Comparison of ENCODE assay signal across 8 cellular contexts in genomic region chr1:156677616-156678596, GRCh38. TPM values are rescaled to one million over a fixed set of nuclear protein-coding genes. Genes with fewer than 3 reads are reported as not detected.
A peak's percentile ranks its signal among the peaks of the same experiment; 100 is the strongest.
DNase-seq lines count a peak whose midpoint lies in the region; TF ChIP-seq lines count a peak whose summit lies in the region.

No MANE protein-coding gene starts in this region.

- H3K4me3 Mint-ChIP-seq in activated CD4-positive, alpha-beta T cell treated with anti-CD3 and anti-CD28 coated beads, Interleukin-2, amount 10 ng/mL, durations not matched to agents 7 days and 5 days = no peak overlapping the region
- H3K4me3 Mint-ChIP-seq in stimulated activated naive CD8-positive, alpha-beta T cell treated with anti-CD3 and anti-CD28 coated beads, Interleukin-15, Interleukin-2, amounts not matched to agents 100 ng/mL and 50 ng/mL, for 24 hours = peak overlapping the region; percentile 22
- no peak overlapping the region for H3K4me3 Mint-ChIP-seq in activated T-helper 1 cell treated with anti-CD3 and anti-CD28 coated beads, Interleukin-12 subunit alpha, Interleukin-12 subunit beta, Interleukin-2, Interleukin-4 antibody, amounts not matched to agents 30 ng/mL and 10 ng/mL and 1 ng/mL, durations not matched to agents 14 hours and 24 hours and 36 hours

- no peaks in the 10 kb centered on the region for H3K9me3 Mint-ChIP-seq in activated CD4-positive, alpha-beta T cell treated with anti-CD3 and anti-CD28 coated beads, Interleukin-2, amount 10 ng/mL, durations not matched to agents 7 days and 5 days
- H3K9me3 Mint-ChIP-seq in stimulated activated naive CD8-positive, alpha-beta T cell treated with anti-CD3 and anti-CD28 coated beads, Interleukin-15, Interleukin-2, amounts not matched to agents 100 ng/mL and 50 ng/mL, for 24 hours = no peaks in the 10 kb centered on the region
- no peaks in the 10 kb centered on the region for H3K9me3 Mint-ChIP-seq in activated T-helper 1 cell treated with anti-CD3 and anti-CD28 coated beads, Interleukin-12 subunit alpha, Interleukin-12 subunit beta, Interleukin-2, Interleukin-4 antibody, amounts not matched to agents 30 ng/mL and 10 ng/mL and 1 ng/mL, durations not matched to agents 14 hours and 24 hours and 36 hours

- no peak overlapping the region for H3K27ac Mint-ChIP-seq in activated CD4-positive, alpha-beta T cell treated with anti-CD3 and anti-CD28 coated beads, Interleukin-2, amount 10 ng/mL, durations not matched to agents 7 days and 5 days
- H3K27ac Mint-ChIP-seq in stimulated activated naive CD8-positive, alpha-beta T cell treated with anti-CD3 and anti-CD28 coated beads, Interleukin-15, Interleukin-2, amounts not matched to agents 100 ng/mL and 50 ng/mL, for 24 hours = no peak overlapping the region
- H3K27ac Mint-ChIP-seq in activated T-helper 1 cell treated with anti-CD3 and anti-CD28 coated beads, Interleukin-12 subunit alpha, Interleukin-12 subunit beta, Interleukin-2, Interleukin-4 antibody, amounts not matched to agents 30 ng/mL and 10 ng/mL and 1 ng/mL, durations not matched to agents 14 hours and 24 hours and 36 hours = no peak overlapping the region

- H3K27ac ChIP-seq in SJCRH30 = peak overlapping the region; percentile 98

- intact Hi-C loops in activated T-helper 1 cell treated with anti-CD3 and anti-CD28 coated beads, Interleukin-12 subunit alpha, Interleukin-12 subunit beta, Interleukin-2, Interleukin-4 antibody, amounts not matched to agents 30 ng/mL and 10 ng/mL and 1 ng/mL, durations not matched to agents 14 hours and 24 hours and 36 hours (cut with micrococcal nuclease) = loop anchor here (1.0 to 5.0 kb wide), 3 partner anchors 18 to 241 kb away; no protein-coding TSS in a partner anchor

- H3K36me3 Mint-ChIP-seq in activated CD4-positive, alpha-beta T cell treated with anti-CD3 and anti-CD28 coated beads, Interleukin-2, amount 10 ng/mL, durations not matched to agents 7 days and 5 days (ENCODE audit: low read depth) = no peaks in the 10 kb centered on the region
- H3K36me3 Mint-ChIP-seq in stimulated activated naive CD8-positive, alpha-beta T cell treated with anti-CD3 and anti-CD28 coated beads, Interleukin-15, Interleukin-2, amounts not matched to agents 100 ng/mL and 50 ng/mL, for 24 hours (ENCODE audit: low read depth) = no peaks in the 10 kb centered on the region
- H3K36me3 Mint-ChIP-seq in activated T-helper 1 cell treated with anti-CD3 and anti-CD28 coated beads, Interleukin-12 subunit alpha, Interleukin-12 subunit beta, Interleukin-2, Interleukin-4 antibody, amounts not matched to agents 30 ng/mL and 10 ng/mL and 1 ng/mL, durations not matched to agents 14 hours and 24 hours and 36 hours (ENCODE audit: low read depth) = peaks cover 2% of the 10 kb centered on the region

- H3K4me3 ChIP-seq in SJCRH30 (peak overlapping the region; percentile 96), choroid plexus epithelial cell (ENCODE audit: low read depth, low read length) (peak overlapping the region; percentile 51)

- H3K27me3 Mint-ChIP-seq in activated CD4-positive, alpha-beta T cell treated with anti-CD3 and anti-CD28 coated beads, Interleukin-2, amount 10 ng/mL, durations not matched to agents 7 days and 5 days = peaks cover 69% of the 10 kb centered on the region
- peaks cover 68% of the 10 kb centered on the region for H3K27me3 Mint-ChIP-seq in stimulated activated naive CD8-positive, alpha-beta T cell treated with anti-CD3 and anti-CD28 coated beads, Interleukin-15, Interleukin-2, amounts not matched to agents 100 ng/mL and 50 ng/mL, for 24 hours
- peaks cover 63% of the 10 kb centered on the region for H3K27me3 Mint-ChIP-seq in activated T-helper 1 cell treated with anti-CD3 and anti-CD28 coated beads, Interleukin-12 subunit alpha, Interleukin-12 subunit beta, Interleukin-2, Interleukin-4 antibody, amounts not matched to agents 30 ng/mL and 10 ng/mL and 1 ng/mL, durations not matched to agents 14 hours and 24 hours and 36 hours (ENCODE audit: insufficient read depth)

- POLR2A ChIA-PET in activated CD4-positive, alpha-beta T cell treated with anti-CD3 and anti-CD28 coated beads, Interleukin-2, amount 10 ng/mL, durations not matched to agents 7 days and 5 days (lab: Charles Lee) = interaction anchor here (0.5 to 0.6 kb wide), 2 partner anchors 76 to 186 kb away, joined by 3 to 6 read pairs; partner anchors contain the start of gene GPATCH4

- peak; percentile 34 for DNase-seq in activated CD4-positive, alpha-beta T cell treated with anti-CD3 and anti-CD28 coated beads, Interleukin-2, amount 10 ng/mL, durations not matched to agents 7 days and 5 days
- DNase-seq in activated CD4-positive, alpha-beta T cell treated with anti-CD3 and anti-CD28 coated beads, Interleukin-2, amount 50 U/mL, for 4 hours = no peak
- DNase-seq in M059J (ENCODE audit: low read depth) (peak; percentile 76), SJCRH30 (peak; percentile 84 to 94), choroid plexus epithelial cell (ENCODE audit: low read depth) (peak; percentile 90), kidney tubule cell (ENCODE audit: low spot score) (peak; percentile 74)
- no peak for DNase-seq in activated T-helper 1 cell treated with anti-CD3 and anti-CD28 coated beads, Interleukin-12 subunit alpha, Interleukin-12 subunit beta, Interleukin-2, Interleukin-4 antibody, amounts not matched to agents 30 ng/mL and 10 ng/mL and 1 ng/mL, durations not matched to agents 14 hours and 24 hours and 36 hours (ENCODE audit: low spot score)

- peaks cover 27% of the 10 kb centered on the region for H3K36me3 ChIP-seq in SJCRH30

- CTCF ChIA-PET in activated CD4-positive, alpha-beta T cell treated with anti-CD3 and anti-CD28 coated beads, Interleukin-2, amount 10 ng/mL, durations not matched to agents 7 days and 5 days (lab: Charles Lee) = interaction anchor here (0.7 to 5.9 kb wide), 14 partner anchors 8 to 53 kb away, joined by 3 to 41 read pairs (median 4); no protein-coding TSS in a partner anchor

- H3K27me3 ChIP-seq in SJCRH30 = peaks cover 10% of the 10 kb centered on the region; the same call in 1 of the 2 replicates

- peaks cover 13% of the 10 kb centered on the region for H3K4me1 ChIP-seq in SJCRH30

- no peaks in the 10 kb centered on the region for H3K9me3 ChIP-seq in SJCRH30 (replicated peaks)

- TF ChIP-seq CTCF in choroid plexus epithelial cell (conservative IDR thresholded peaks at IDR 0.05; ENCODE audit: low read depth, low read length) = peak; percentile 97

- H3K4me1 Mint-ChIP-seq in activated CD4-positive, alpha-beta T cell treated with anti-CD3 and anti-CD28 coated beads, Interleukin-2, amount 10 ng/mL, durations not matched to agents 7 days and 5 days = peaks cover 3% of the 10 kb centered on the region
- peaks cover 12% of the 10 kb centered on the region for H3K4me1 Mint-ChIP-seq in stimulated activated naive CD8-positive, alpha-beta T cell treated with anti-CD3 and anti-CD28 coated beads, Interleukin-15, Interleukin-2, amounts not matched to agents 100 ng/mL and 50 ng/mL, for 24 hours (ENCODE audit: low read depth)
- H3K4me1 Mint-ChIP-seq in activated T-helper 1 cell treated with anti-CD3 and anti-CD28 coated beads, Interleukin-12 subunit alpha, Interleukin-12 subunit beta, Interleukin-2, Interleukin-4 antibody, amounts not matched to agents 30 ng/mL and 10 ng/mL and 1 ng/mL, durations not matched to agents 14 hours and 24 hours and 36 hours (ENCODE audit: low read depth) = peaks cover 14% of the 10 kb centered on the region

RNA-seq across cellular contexts. Expression of gene NES, which starts 0.7 kb away (rescaled TPM):
- not detected for total RNA-seq in activated CD4-positive, alpha-beta T cell treated with anti-CD3 and anti-CD28 coated beads, Interleukin-2, amount 10 ng/mL, durations not matched to agents 7 days and 5 days
- 0.02 and 0.37 TPM in 2 replicates for total RNA-seq in M059J (2014; rRNA removed; shearing (Covaris generic))
- 356 and 359 TPM in 2 replicates for total RNA-seq in SJCRH30 (2014; rRNA removed; shearing (Covaris generic))
- total RNA-seq in activated T-helper 1 cell treated with anti-CD3 and anti-CD28 coated beads, Interleukin-12 subunit alpha, Interleukin-12 subunit beta, Interleukin-2, Interleukin-4 antibody, amounts not matched to agents 30 ng/mL and 10 ng/mL and 1 ng/mL, durations not matched to agents 14 hours and 24 hours and 36 hours = not detected in 2 replicates

RNA-seq across cellular contexts. Expression of gene CRABP2, which starts 27.5 kb away (rescaled TPM):
- total RNA-seq in activated CD4-positive, alpha-beta T cell treated with anti-CD3 and anti-CD28 coated beads, Interleukin-2, amount 10 ng/mL, durations not matched to agents 7 days and 5 days = 1 to 10 TPM in 1 of 2 experiments, under 1 TPM in 1; 0.77 to 1.1 TPM
- 21.1 and 31.9 TPM in 2 replicates for total RNA-seq in M059J (2014; rRNA removed; shearing (Covaris generic))
- 0.43 and 0.85 TPM in 2 replicates for total RNA-seq in SJCRH30 (2014; rRNA removed; shearing (Covaris generic))
- 1.4 and 1.6 TPM in 2 replicates for total RNA-seq in activated T-helper 1 cell treated with anti-CD3 and anti-CD28 coated beads, Interleukin-12 subunit alpha, Interleukin-12 subunit beta, Interleukin-2, Interleukin-4 antibody, amounts not matched to agents 30 ng/mL and 10 ng/mL and 1 ng/mL, durations not matched to agents 14 hours and 24 hours and 36 hours

RNA-seq across cellular contexts. Expression of gene BCAN, which starts 36.0 kb away (rescaled TPM):
- not detected for total RNA-seq in activated CD4-positive, alpha-beta T cell treated with anti-CD3 and anti-CD28 coated beads, Interleukin-2, amount 10 ng/mL, durations not matched to agents 7 days and 5 days
- total RNA-seq in M059J (2014; rRNA removed; shearing (Covaris generic)) = not detected in 2 replicates
- total RNA-seq in SJCRH30 (2014; rRNA removed; shearing (Covaris generic)) = 0.05 TPM in 1 of 2 replicates, not detected in the other
- total RNA-seq in activated T-helper 1 cell treated with anti-CD3 and anti-CD28 coated beads, Interleukin-12 subunit alpha, Interleukin-12 subunit beta, Interleukin-2, Interleukin-4 antibody, amounts not matched to agents 30 ng/mL and 10 ng/mL and 1 ng/mL, durations not matched to agents 14 hours and 24 hours and 36 hours = not detected in 2 replicates

RNA-seq across cellular contexts. Expression of gene METTL25B, which starts 50.4 kb away (rescaled TPM):
- 10 to 100 TPM; 26.2 to 29.7 TPM for total RNA-seq in activated CD4-positive, alpha-beta T cell treated with anti-CD3 and anti-CD28 coated beads, Interleukin-2, amount 10 ng/mL, durations not matched to agents 7 days and 5 days
- total RNA-seq in M059J (2014; rRNA removed; shearing (Covaris generic)) = 12.2 and 23.3 TPM in 2 replicates
- total RNA-seq in SJCRH30 (2014; rRNA removed; shearing (Covaris generic)) = 8.6 and 9.9 TPM in 2 replicates
- total RNA-seq in activated T-helper 1 cell treated with anti-CD3 and anti-CD28 coated beads, Interleukin-12 subunit alpha, Interleukin-12 subunit beta, Interleukin-2, Interleukin-4 antibody, amounts not matched to agents 30 ng/mL and 10 ng/mL and 1 ng/mL, durations not matched to agents 14 hours and 24 hours and 36 hours = 31.6 and 38.9 TPM in 2 replicates

RNA-seq across cellular contexts. Expression of gene ISG20L2, which starts 50.7 kb away (rescaled TPM):
- 10 to 100 TPM; 47.0 to 58.0 TPM for total RNA-seq in activated CD4-positive, alpha-beta T cell treated with anti-CD3 and anti-CD28 coated beads, Interleukin-2, amount 10 ng/mL, durations not matched to agents 7 days and 5 days
- 27.0 and 27.8 TPM in 2 replicates for total RNA-seq in M059J (2014; rRNA removed; shearing (Covaris generic))
- total RNA-seq in SJCRH30 (2014; rRNA removed; shearing (Covaris generic)) = 29.1 and 33.7 TPM in 2 replicates
- 73.7 and 81.5 TPM in 2 replicates for total RNA-seq in activated T-helper 1 cell treated with anti-CD3 and anti-CD28 coated beads, Interleukin-12 subunit alpha, Interleukin-12 subunit beta, Interleukin-2, Interleukin-4 antibody, amounts not matched to agents 30 ng/mL and 10 ng/mL and 1 ng/mL, durations not matched to agents 14 hours and 24 hours and 36 hours

Comparison
In these comparisons a context has a peak if more than half of its experiments do, and no peak if none do; other contexts are left out.
1. DNase-seq: peak in activated CD4-positive, alpha-beta T cell treated with anti-CD3 and anti-CD28 coated beads, Interleukin-2, amount 10 ng/mL, durations not matched to agents 7 days and 5 days (single experiment), M059J (single experiment), SJCRH30 (2 of 2), choroid plexus epithelial cell (single experiment) and kidney tubule cell (single experiment); none in activated CD4-positive, alpha-beta T cell treated with anti-CD3 and anti-CD28 coated beads, Interleukin-2, amount 50 U/mL, for 4 hours (0 of 2) and activated T-helper 1 cell treated with anti-CD3 and anti-CD28 coated beads, Interleukin-12 subunit alpha, Interleukin-12 subunit beta, Interleukin-2, Interleukin-4 antibody, amounts not matched to agents 30 ng/mL and 10 ng/mL and 1 ng/mL, durations not matched to agents 14 hours and 24 hours and 36 hours (single experiment).
2. RNA of gene NES, which starts 0.7 kb away (total RNA-seq): 356 to 359 TPM in SJCRH30; 0.02 to 0.37 TPM in M059J, not detected in activated T-helper 1 cell treated with anti-CD3 and anti-CD28 coated beads, Interleukin-12 subunit alpha, Interleukin-12 subunit beta, Interleukin-2, Interleukin-4 antibody, amounts not matched to agents 30 ng/mL and 10 ng/mL and 1 ng/mL, durations not matched to agents 14 hours and 24 hours and 36 hours and not detected in activated CD4-positive, alpha-beta T cell treated with anti-CD3 and anti-CD28 coated beads, Interleukin-2, amount 10 ng/mL, durations not matched to agents 7 days and 5 days; every median in the first group is over 100 times any median in the second.